In genomic region chr3:132756108-132756650, GRCh38 we compare ENCODE assay signal across 26 cellular contexts.
"Had no signal": no experiment of that assay in that cellular context is flagged by ENCODE, and none has a peak within 500 bp of the region (broad histone marks: within the 10 kb centered on the region; RNA-seq: fewer than 3 reads in every experiment).

No MANE protein-coding gene starts in this region.

- H3K4me3 Mint-ChIP-seq: activated CD4-positive, alpha-beta memory T cell treated with anti-CD3 and anti-CD28 coated beads, Interleukin-2, amount 10 ng/mL, durations not matched to agents 7 days and 5 days; activated CD4-positive, alpha-beta T cell treated with anti-CD3 and anti-CD28 coated beads, Interleukin-2, amount 10 ng/mL, durations not matched to agents 24 days and 14 days; activated naive CD8-positive, alpha-beta T cell treated with anti-CD3 and anti-CD28 coated beads, Interleukin-2, amount 50 U/mL, for 24 hours; activated T-helper 1 cell treated with anti-CD3 and anti-CD28 coated beads, Interleukin-12 subunit alpha, Interleukin-12 subunit beta, Interleukin-2, Interleukin-4 antibody, amounts not matched to agents 30 ng/mL and 10 ng/mL and 1 ng/mL, durations not matched to agents 14 hours and 24 hours and 36 hours; central memory CD8-positive, alpha-beta T cell; effector memory CD8-positive, alpha-beta T cell; memory B cell; nephron progenitor cell; type B pancreatic cell had no signal

- H3K36me3 Mint-ChIP-seq: memory B cell, type B pancreatic cell had no signal

- H3K9me3 ChIP-seq: ascending aorta, breast epithelium, colonic mucosa, esophagus squamous epithelium, gastroesophageal sphincter, spleen, thoracic aorta had no signal

- H3K4me1 Mint-ChIP-seq: activated CD4-positive, alpha-beta T cell treated with anti-CD3 and anti-CD28 coated beads, Interleukin-2, amount 10 ng/mL, durations not matched to agents 24 days and 14 days; activated naive CD8-positive, alpha-beta T cell treated with anti-CD3 and anti-CD28 coated beads, Interleukin-2, amount 50 U/mL, for 24 hours; central memory CD8-positive, alpha-beta T cell; memory B cell; nephron progenitor cell had no signal

- H3K36me3 ChIP-seq: ascending aorta, breast epithelium, colonic mucosa, esophagus squamous epithelium, gastroesophageal sphincter, spleen, thoracic aorta had no signal

- H3K4me1 ChIP-seq: ascending aorta, breast epithelium, colonic mucosa, esophagus squamous epithelium, spleen had no signal

- DNase-seq: activated CD4-positive, alpha-beta memory T cell treated with anti-CD3 and anti-CD28 coated beads, Interleukin-2, amount 10 ng/mL, durations not matched to agents 7 days and 5 days; activated CD4-positive, alpha-beta T cell treated with anti-CD3 and anti-CD28 coated beads, Interleukin-2, amount 10 ng/mL, durations not matched to agents 24 days and 14 days; activated gamma-delta T cell; activated naive CD4-positive, alpha-beta T cell treated with anti-CD3 and anti-CD28 coated beads, Interleukin-2, amount 50 U/mL, for 16 hours; activated naive CD8-positive, alpha-beta T cell treated with anti-CD3 and anti-CD28 coated beads, Interleukin-2, amount 50 U/mL, for 24 hours; activated T-cell treated with anti-CD3 and anti-CD28 coated beads for 4 hours; colonic mucosa; dorsolateral prefrontal cortex; effector memory CD8-positive, alpha-beta T cell; esophagus squamous epithelium; nephron progenitor cell; spleen; stimulated activated CD4-positive, alpha-beta T cell treated with anti-CD3 and anti-CD28 coated beads, Interleukin-4, amount 100 ng/mL, for 1 hour; stimulated activated naive CD4-positive, alpha-beta T cell; T-helper 2 cell had no signal

- H3K9me3 Mint-ChIP-seq: activated CD4-positive, alpha-beta memory T cell treated with anti-CD3 and anti-CD28 coated beads, Interleukin-2, amount 10 ng/mL, durations not matched to agents 7 days and 5 days; activated naive CD8-positive, alpha-beta T cell treated with anti-CD3 and anti-CD28 coated beads, Interleukin-2, amount 50 U/mL, for 24 hours; activated T-helper 1 cell treated with anti-CD3 and anti-CD28 coated beads, Interleukin-12 subunit alpha, Interleukin-12 subunit beta, Interleukin-2, Interleukin-4 antibody, amounts not matched to agents 30 ng/mL and 10 ng/mL and 1 ng/mL, durations not matched to agents 14 hours and 24 hours and 36 hours; central memory CD8-positive, alpha-beta T cell; effector memory CD8-positive, alpha-beta T cell; memory B cell; nephron progenitor cell; type B pancreatic cell had no signal

- H3K4me3 ChIP-seq: ascending aorta, breast epithelium, colonic mucosa, dorsolateral prefrontal cortex, esophagus squamous epithelium, gastroesophageal sphincter, spleen, thoracic aorta had no signal

- H3K27ac Mint-ChIP-seq: activated CD4-positive, alpha-beta memory T cell treated with anti-CD3 and anti-CD28 coated beads, Interleukin-2, amount 10 ng/mL, durations not matched to agents 7 days and 5 days; activated CD4-positive, alpha-beta T cell treated with anti-CD3 and anti-CD28 coated beads, Interleukin-2, amount 10 ng/mL, durations not matched to agents 24 days and 14 days; activated naive CD8-positive, alpha-beta T cell treated with anti-CD3 and anti-CD28 coated beads, Interleukin-2, amount 50 U/mL, for 24 hours; activated T-helper 1 cell treated with anti-CD3 and anti-CD28 coated beads, Interleukin-12 subunit alpha, Interleukin-12 subunit beta, Interleukin-2, Interleukin-4 antibody, amounts not matched to agents 30 ng/mL and 10 ng/mL and 1 ng/mL, durations not matched to agents 14 hours and 24 hours and 36 hours; effector memory CD8-positive, alpha-beta T cell; memory B cell; nephron progenitor cell; progenitor cell of endocrine pancreas; type B pancreatic cell had no signal

- H3K27me3 Mint-ChIP-seq: memory B cell, progenitor cell of endocrine pancreas, type B pancreatic cell had no signal

- ATAC-seq: activated CD4-positive, CD25-positive, alpha-beta regulatory T cell treated with anti-CD3 and anti-CD28 coated beads, Interleukin-2, amount 50 U/mL, for 24 hours; activated naive CD8-positive, alpha-beta T cell treated with anti-CD3 and anti-CD28 coated beads, Interleukin-2, amount 50 U/mL, for 24 hours; effector memory CD8-positive, alpha-beta T cell; gastroesophageal sphincter had no signal

- H3K27ac ChIP-seq: ascending aorta, breast epithelium, colonic mucosa, dorsolateral prefrontal cortex, esophagus squamous epithelium, gastroesophageal sphincter, spleen, thoracic aorta, VCaP had no signal

- H3K27me3 ChIP-seq: ascending aorta, breast epithelium, colonic mucosa, dorsolateral prefrontal cortex, esophagus squamous epithelium, gastroesophageal sphincter, spleen had no signal
